In the genomic region with DNA sequence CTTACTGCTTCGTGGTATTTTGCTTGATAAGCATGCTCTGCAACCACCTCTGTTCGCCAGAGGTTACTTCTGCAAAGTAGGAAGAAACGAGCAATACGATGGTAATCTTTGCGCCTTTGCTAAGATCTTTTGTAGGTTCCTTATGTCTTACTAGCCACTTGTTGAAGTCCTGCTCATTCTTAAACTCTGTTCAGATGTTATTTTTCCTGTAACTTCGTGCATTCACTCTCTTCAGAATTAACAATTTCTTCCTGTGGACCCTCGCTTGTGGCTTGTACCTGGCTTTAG, we compare ENCODE assay signal across 8 cellular contexts. TPM values are rescaled to one million over a fixed set of nuclear protein-coding genes. Genes with fewer than 3 reads are reported as not detected.
DNase-seq lines count a peak whose midpoint lies in the region; ATAC-seq, FAIRE-seq and TF ChIP-seq lines count a peak whose summit lies in the region.

No MANE protein-coding gene starts in this region.

- WGBS in pancreas, 2 donors, result 0 to 1% methylated on average over 7 of the region's 7 CpGs

- H3K9ac ChIP-seq in PC-3 (ENCODE audit: low read length), result peak overlapping the region; percentile 85

- H3K4me3 ChIP-seq in CD4-positive, alpha-beta memory T cell (ENCODE audit: low read length in 2 of 2), result peak overlapping the region; percentile 96 to 99
- peak overlapping the region; percentile 85 for H3K4me3 ChIP-seq in PC-3 (ENCODE audit: low read length)
- peak overlapping the region; percentile 94 for H3K4me3 ChIP-seq in epithelial cell of esophagus (ENCODE audit: low read length)
- peak overlapping the region; percentile 71 to 89 (median 82) for H3K4me3 ChIP-seq in pancreas

- no peak for FAIRE-seq in pancreas (lab: Jason Lieb, UNC)
- FAIRE-seq in GM12891 (lab: Jason Lieb, UNC), result no peak

- H3K36me3 ChIP-seq in CD4-positive, alpha-beta memory T cell (ENCODE audit: insufficient read depth, low read length), result peaks cover 6% of the 10 kb centered on the region
- H3K36me3 ChIP-seq in PC-3 (ENCODE audit: low read depth, low read length) (peaks cover 9% of the 10 kb centered on the region; the same call in 1 of the 2 replicates), pancreas (peaks cover 0 to 2% (median 2%) of the 10 kb centered on the region in 3 donors)

- H4K20me1 ChIP-seq in PC-3 (ENCODE audit: low read length), result no peaks in the 10 kb centered on the region

- H3K27ac ChIP-seq in CD4-positive, alpha-beta memory T cell (ENCODE audit: low read depth, low read length), result peak overlapping the region; percentile 96
- no peak overlapping the region for H3K27ac ChIP-seq in PC-3 (ENCODE audit: low read length)
- peak overlapping the region; percentile 85 to 98 (median 94) for H3K27ac ChIP-seq in pancreas

- BruUV-seq in PC-3 (replicated peaks; lab: Mats Ljungman, UMichigan), result TSS peak; percentile 53

- H3K27me3 Mint-ChIP-seq in CD4-positive, alpha-beta memory T cell, result no peaks in the 10 kb centered on the region

- ATAC-seq in GM21619 (IDR thresholded peaks at IDR 0.05; ENCODE audit: unreplicated experiment), result peak; percentile 8
- ATAC-seq in PC-3, result peak; percentile 8; the same call in 1 of the 2 replicates
- ATAC-seq in pancreas, result peak in 1 of 4 donors; percentile 1

- H3K27me3 ChIP-seq in CD4-positive, alpha-beta memory T cell (ENCODE audit: insufficient read depth, low read length), result no peaks in the 10 kb centered on the region
- H3K27me3 ChIP-seq in PC-3 (ENCODE audit: low read length) (no peaks in the 10 kb centered on the region), pancreas (no peaks in the 10 kb centered on the region)

- CTCF ChIA-PET in CD4-positive, alpha-beta memory T cell (lab: Charles Lee; ENCODE audit: partially characterized antibody), result interaction anchor here (0.6 to 13.9 kb wide), 30 partner anchors 9 to 406 kb away, joined by 3 to 561 read pairs (median 6); partner anchors contain the start of genes KLRG1 and PHC1
- CTCF ChIA-PET in PC-3 (lab: Charles Lee), result interaction anchor here (0.8 to 1.4 kb wide), 4 partner anchors 86 to 113 kb away, joined by 3 to 7 read pairs (median 4); no protein-coding TSS in a partner anchor

- no peak for DNase-seq in CD4-positive, alpha-beta memory T cell
- DNase-seq in PC-3 (no peak), epithelial cell of esophagus (ENCODE audit: low read depth) (no peak), pancreas (no peak), UCSD-AML1 (lab: John Stamatoyannopoulos, UW; ENCODE audit: unreplicated experiment) (no peak), GM12891 (ENCODE audit: insufficient read length, low spot score) (no peak), mucosa of gallbladder (ENCODE audit: low spot score) (no peak)

- peak overlapping the region; percentile 96 for H3K4me2 ChIP-seq in PC-3 (ENCODE audit: low read length)

- intact Hi-C loops in CD4-positive, alpha-beta memory T cell (cut with micrococcal nuclease), result loop anchor here (1.0 to 5.0 kb wide), 6 partner anchors 39 to 305 kb away; partner anchors contain the start of gene KLRG1
- intact Hi-C loops in PC-3 (cut with micrococcal nuclease), result loop anchor here (1.0 kb wide), 1 partner anchor 89 kb away; no protein-coding TSS in a partner anchor
- intact Hi-C loops in pancreas (cut with DNase I), result loop anchor here in 1 of 3 donors (10.0 kb wide), 1 partner anchor 85 kb away; no protein-coding TSS in a partner anchor

- H3K36me3 Mint-ChIP-seq in CD4-positive, alpha-beta memory T cell, result peaks cover 2 to 40% of the 10 kb centered on the region in 2 donors

- no peak for TF ChIP-seq CTCF in PC-3 (conservative IDR thresholded peaks at IDR 0.05; ENCODE audit: low read depth, low read length)
- no peak for TF ChIP-seq CTCF in epithelial cell of esophagus (IDR thresholded peaks at IDR 0.05; ENCODE audit: insufficient read depth, low read depth, low read length, missing control alignments)
- TF ChIP-seq CTCF in pancreas (IDR thresholded peaks at IDR 0.05), result no peak

- H3K4me1 ChIP-seq in CD4-positive, alpha-beta memory T cell (ENCODE audit: insufficient read depth, low read length), result peaks cover 71% of the 10 kb centered on the region
- H3K4me1 ChIP-seq in PC-3 (ENCODE audit: insufficient read depth, low read length) (peaks cover 7% of the 10 kb centered on the region), pancreas (peaks cover 0 to 23% (median 9%) of the 10 kb centered on the region in 3 donors)

- H3K27ac Mint-ChIP-seq in CD4-positive, alpha-beta memory T cell, result peak overlapping the region; percentile 87 to 99 (median 95)

- POLR2A ChIA-PET in CD4-positive, alpha-beta memory T cell (lab: Charles Lee; ENCODE audit: partially characterized antibody), result interaction anchor here (0.5 to 10.1 kb wide), 26 partner anchors 11 to 758 kb away, joined by 3 to 492 read pairs (median 12); partner anchors contain the start of genes PHC1 and RIMKLB
- POLR2A ChIA-PET in PC-3 (lab: Charles Lee; ENCODE audit: unreplicated experiment), result interaction anchor here (0.5 kb wide), 1 partner anchor 14 kb away, joined by 4 read pairs; no protein-coding TSS in a partner anchor

- peaks cover 0 to 6% (median 0%) of the 10 kb centered on the region in 8 donors for H3K9me3 Mint-ChIP-seq in CD4-positive, alpha-beta memory T cell

- peaks cover 49 to 87% (median 64%) of the 10 kb centered on the region in 4 donors for H3K4me1 Mint-ChIP-seq in CD4-positive, alpha-beta memory T cell

- peak overlapping the region; percentile 86 to 97 (median 96) for H3K4me3 Mint-ChIP-seq in CD4-positive, alpha-beta memory T cell

- no peaks in the 10 kb centered on the region for H3F3A ChIP-seq in PC-3 (ENCODE audit: low read length, unreplicated experiment)

- no peaks in the 10 kb centered on the region for H3K9me2 ChIP-seq in PC-3 (replicated peaks; ENCODE audit: low read length)

- no peak for TF ChIP-seq POLR2A in GM12891 (IDR thresholded peaks at IDR 0.05; ENCODE audit: low read depth, low read length)

- H2AFZ ChIP-seq in PC-3 (ENCODE audit: low read length), result peak overlapping the region; percentile 97

- H3K9me3 ChIP-seq in CD4-positive, alpha-beta memory T cell (ENCODE audit: control insufficient read depth in 1 of 2, low read length in 2 of 2), result no peaks in the 10 kb centered on the region
- H3K9me3 ChIP-seq in PC-3 (ENCODE audit: low read length) (no peaks in the 10 kb centered on the region), pancreas (no peaks in the 10 kb centered on the region)

- H3K79me2 ChIP-seq in PC-3 (ENCODE audit: low read length), result peaks cover 34% of the 10 kb centered on the region

TF ChIP-seq in GM12891, 5 proteins besides CTCF, POLR2A, EP300 and RAD21:
- no peak for TF ChIP-seq POU2F2 (IDR thresholded peaks at IDR 0.05; ENCODE audit: low read depth, low read length)
- no peak for TF ChIP-seq PAX5 (IDR thresholded peaks at IDR 0.05; ENCODE audit: insufficient read depth, low read length, severe bottlenecking)
- TF ChIP-seq SPI1 (IDR thresholded peaks at IDR 0.05; ENCODE audit: low read depth, low read length), result no peak
- no peak for TF ChIP-seq POLR2AphosphoS5 (IDR thresholded peaks at IDR 0.05; ENCODE audit: low read depth, low read length)
- TF ChIP-seq TAF1 (IDR thresholded peaks at IDR 0.05; ENCODE audit: low read depth, low read length), result no peak

RNA-seq across cellular contexts. Expression of gene M6PR, which starts 0.8 kb away (rescaled TPM):
- total RNA-seq in CD4-positive, alpha-beta memory T cell, result 100 to 1,000 TPM; 226 to 247 TPM
- polyA plus RNA-seq in CD4-positive, alpha-beta memory T cell, result 100 to 1,000 TPM; 363 to 502 TPM
- total RNA-seq in PC-3 (2014; rRNA removed) (112 and 137 TPM in 2 replicates), pancreas (10 to 100 TPM; 38.2 to 99.7 (median 64.0) TPM), mucosa of gallbladder (139 TPM)
- polyA plus RNA-seq in pancreas, result 10 to 100 TPM; 29.5 to 50.0 TPM
- polyA plus RNA-seq in GM12891 (2012; ENCODE audit: low read depth, missing spikeins), result 103 TPM

RNA-seq across cellular contexts. Expression of gene PHC1, which starts 35.9 kb away (rescaled TPM):
- total RNA-seq in CD4-positive, alpha-beta memory T cell, result 10 to 100 TPM; 52.4 to 52.8 TPM
- 10 to 100 TPM; 22.3 to 28.1 TPM for polyA plus RNA-seq in CD4-positive, alpha-beta memory T cell
- total RNA-seq in PC-3 (2014; rRNA removed) (6.9 and 7.0 TPM in 2 replicates), pancreas (10 to 100 TPM; 15.8 to 33.1 (median 17.8) TPM), mucosa of gallbladder (47.6 TPM)
- polyA plus RNA-seq in pancreas, result 10 to 100 TPM; 31.2 to 45.1 TPM
- polyA plus RNA-seq in GM12891 (2012; ENCODE audit: low read depth, missing spikeins), result 8.7 TPM

RNA-seq across cellular contexts. Expression of gene KLRG1, which starts 39.1 kb away (rescaled TPM):
- 10 to 100 TPM; 51.2 to 55.8 TPM for total RNA-seq in CD4-positive, alpha-beta memory T cell
- polyA plus RNA-seq in CD4-positive, alpha-beta memory T cell, result 100 to 1,000 TPM in 1 of 2 donors, 10 to 100 TPM in 1; 98.9 to 161 TPM
- total RNA-seq in PC-3 (2014; rRNA removed), result 0.15 TPM in 1 of 2 replicates, not detected in the other
- total RNA-seq in pancreas, result 1 to 10 TPM in 3 of 6 donors, under 1 TPM in 3; 0.38 to 1.4 (median 1.1) TPM
- 1 to 10 TPM in 1 of 2 donors, under 1 TPM in 1; 0.38 to 1.1 TPM for polyA plus RNA-seq in pancreas
- polyA plus RNA-seq in GM12891 (2012; ENCODE audit: low read depth, missing spikeins), result 1.5 TPM
- total RNA-seq in mucosa of gallbladder, result 3.3 TPM

Comparison
In these comparisons a context has a peak if more than half of its experiments do, and no peak if none do; other contexts are left out.
1. RNA of gene KLRG1, which starts 39.1 kb away (total RNA-seq): 51.2 to 55.8 TPM in CD4-positive, alpha-beta memory T cell; 3.3 TPM in mucosa of gallbladder (single experiment), 0.38 to 1.4 TPM in pancreas and 0.15 TPM in PC-3; every median in the first group is over 10 times any median in the second.
2. Peak in every context shown above with its lines, with median percentiles within 50 percentile points of each other: H3K4me3 ChIP-seq.